ENCODE assay signal across 8 cellular contexts in genomic region chr6:142926494-142927273, GRCh38. TPM values are rescaled to one million over a fixed set of nuclear protein-coding genes. Genes with fewer than 3 reads are reported as not detected.
DNase-seq lines count a peak whose midpoint lies in the region; ATAC-seq and TF ChIP-seq lines count a peak whose summit lies in the region.

No MANE protein-coding gene starts in this region.

- no peaks in the 10 kb centered on the region for H3K36me3 ChIP-seq in breast epithelium

- peak; percentile 94 for ATAC-seq in GM21381 (IDR thresholded peaks at IDR 0.05; ENCODE audit: unreplicated experiment)

- no peaks in the 10 kb centered on the region for H3K4me1 ChIP-seq in breast epithelium

- intact Hi-C loops in breast epithelium (cut with DNase I; ENCODE audit: low total_unique reads), result no loop called here

- DNase-seq in Daoy (ENCODE audit: low read depth) (peak; percentile 82), HT-29 (ENCODE audit: low spot score) (peak; percentile 73), UCSD-AML1 (lab: John Stamatoyannopoulos, UW; ENCODE audit: unreplicated experiment) (peak; percentile 20), breast epithelium (ENCODE audit: low spot score in 2 of 2) (peak; percentile 64 to 69), skeletal muscle cell (ENCODE audit: low read depth) (peak; percentile 84), NCI-H510A treated with DMSO at 0.1 percent for 48 hours (lab: John Stamatoyannopoulos, UW) (no peak)

- H3K9me3 ChIP-seq in breast epithelium (no peaks in the 10 kb centered on the region), iPS-18c (ENCODE audit: control insufficient read depth, insufficient read depth, low read length) (no peaks in the 10 kb centered on the region)

- no peak for TF ChIP-seq CTCF in breast epithelium (IDR thresholded peaks at IDR 0.05)

- TF ChIP-seq POLR2A in breast epithelium (IDR thresholded peaks at IDR 0.05), result no peak

- peak overlapping the region; percentile 61 to 83 (median 61) for H3K4me3 ChIP-seq in breast epithelium
- H3K4me3 ChIP-seq in iPS-18c (ENCODE audit: insufficient read depth, low read depth, low read length), result peak overlapping the region; percentile 62
- peak overlapping the region; percentile 58 for H3K4me3 ChIP-seq in skeletal muscle cell (ENCODE audit: low read depth, low read length)

- no peaks in the 10 kb centered on the region for H3K27me3 ChIP-seq in breast epithelium

- peak overlapping the region; percentile 90 to 91 for H3K27ac ChIP-seq in breast epithelium

RNA-seq across cellular contexts. Expression of gene HIVEP2, which starts 18.3 kb away (rescaled TPM):
- total RNA-seq in Daoy (2014; rRNA removed; shearing (Covaris generic)), result 7.2 and 8.2 TPM in 2 replicates
- 4.5 and 5.3 TPM in 2 replicates for total RNA-seq in HT-29 (2014; rRNA removed; shearing (Covaris generic))
- total RNA-seq in breast epithelium, result 10 to 100 TPM; 20.6 to 25.0 (median 23.9) TPM
